ENCODE assay signal across 31 cellular contexts in genomic region chr14:61262082-61262481, GRCh38. TPM values are rescaled to one million over a fixed set of nuclear protein-coding genes. Genes with fewer than 3 reads are reported as not detected.
DNase-seq lines count a peak whose midpoint lies in the region; TF ChIP-seq lines count a peak whose summit lies in the region.
"Had no signal": no experiment of that assay in that cellular context is flagged by ENCODE, and none has a peak within 500 bp of the region (broad histone marks: within the 10 kb centered on the region; RNA-seq: fewer than 3 reads in every experiment).

No MANE protein-coding gene starts in this region.

- H3K27ac ChIP-seq in SJSA1, result peak overlapping the region; percentile 74
- H3K27ac ChIP-seq: C4-2B, cardiac muscle cell, left ventricle myocardium inferior, Peyer's patch, stomach had no signal

- no peaks in the 10 kb centered on the region for H3K36me3 ChIP-seq in SJSA1
- H3K36me3 ChIP-seq: cardiac muscle cell, left ventricle myocardium inferior, Peyer's patch, stomach, tibial nerve had no signal

- TF ChIP-seq CTCF in fibroblast of mammary gland (conservative IDR thresholded peaks at IDR 0.05; ENCODE audit: control insufficient read depth, insufficient read depth, low read depth, low read length), result no peak

- H3K9me3 ChIP-seq in SJSA1 (replicated peaks), result no peaks in the 10 kb centered on the region
- H3K9me3 ChIP-seq: Caco-2, left ventricle myocardium inferior, Peyer's patch, stomach, tibial nerve had no signal

- peak; percentile 52 for DNase-seq in ELR (ENCODE audit: low read depth)
- peak in 1 of 2 experiments; percentile 20 for DNase-seq in SJSA1 (ENCODE audit: low read depth in 1 of 2, low spot score in 2 of 2)
- DNase-seq in fibroblast of mammary gland (ENCODE audit: low read depth), result peak; percentile 68
- peak; percentile 75 for DNase-seq in stromal cell of bone marrow (ENCODE audit: low read depth)
- no peak for DNase-seq in nucleus accumbens (lab: John Stamatoyannopoulos, UW)
- no peak for DNase-seq in HCEC 1CT
- DNase-seq in DMS153 treated with DMSO at 0.1 percent for 48 hours (lab: John Stamatoyannopoulos, UW; ENCODE audit: unreplicated experiment), result no peak
- DNase-seq: activated CD4-positive, alpha-beta T cell treated with anti-CD3 and anti-CD28 coated beads, Interleukin-2, amount 50 U/mL, for 48 hours; activated CD4-positive, CD25-positive, alpha-beta regulatory T cell; activated naive CD4-positive, alpha-beta T cell treated with anti-CD3 and anti-CD28 coated beads for 36 hours; Caco-2; DND-41; effector memory CD8-positive, alpha-beta T cell; erythroblast; left ventricle myocardium inferior; naive B cell; NCI-H1417; NCI-H2081; NCI-H226; NCI-H69; Peyer's patch; SIG-M5; stimulated activated CD4-positive, alpha-beta T cell treated with anti-CD3 and anti-CD28 coated beads, Interleukin-1b, Interleukin-23, amount 100 ng/mL, for 48 hours; stimulated activated CD8-positive, alpha-beta memory T cell treated with anti-CD3 and anti-CD28 coated beads, Interleukin-4, amount 100 ng/mL, for 48 hours; stomach had no signal

- no peaks in the 10 kb centered on the region for H3K27me3 ChIP-seq in SJSA1 (replicated peaks)
- H3K27me3 ChIP-seq: Peyer's patch had no signal

- H3K4me1 ChIP-seq in SJSA1 (replicated peaks), result peaks cover 48% of the 10 kb centered on the region
- H3K4me1 ChIP-seq: Caco-2, Peyer's patch, stomach had no signal

- H3K4me3 ChIP-seq in SJSA1 (no peak overlapping the region), fibroblast of mammary gland (ENCODE audit: control insufficient read depth, low read depth, low read length) (no peak overlapping the region)
- H3K4me3 ChIP-seq: cardiac muscle cell, coronary artery, GM12878, left ventricle myocardium inferior, Peyer's patch, smooth muscle cell, stomach, tibial nerve had no signal

RNA-seq across cellular contexts. Expression of gene TMEM30B, which starts 19.1 kb away (rescaled TPM):
- total RNA-seq in SJSA1 (2014; rRNA removed; shearing (Covaris generic)), result not detected in 2 replicates

RNA-seq across cellular contexts. Expression of gene PRKCH, which starts 59.3 kb away (rescaled TPM):
- 5.7 and 11.5 TPM in 2 replicates for total RNA-seq in SJSA1 (2014; rRNA removed; shearing (Covaris generic))

Comparison
In these comparisons a context has a peak if more than half of its experiments do, and no peak if none do; other contexts are left out.
1. DNase-seq: peak in ELR (single experiment), fibroblast of mammary gland (single experiment) and stromal cell of bone marrow (single experiment); none in nucleus accumbens (0 of 56), HCEC 1CT (single experiment) and DMS153 treated with DMSO at 0.1 percent for 48 hours (single experiment).